Comparison of ENCODE assay signal across 8 cellular contexts in the genomic region with DNA sequence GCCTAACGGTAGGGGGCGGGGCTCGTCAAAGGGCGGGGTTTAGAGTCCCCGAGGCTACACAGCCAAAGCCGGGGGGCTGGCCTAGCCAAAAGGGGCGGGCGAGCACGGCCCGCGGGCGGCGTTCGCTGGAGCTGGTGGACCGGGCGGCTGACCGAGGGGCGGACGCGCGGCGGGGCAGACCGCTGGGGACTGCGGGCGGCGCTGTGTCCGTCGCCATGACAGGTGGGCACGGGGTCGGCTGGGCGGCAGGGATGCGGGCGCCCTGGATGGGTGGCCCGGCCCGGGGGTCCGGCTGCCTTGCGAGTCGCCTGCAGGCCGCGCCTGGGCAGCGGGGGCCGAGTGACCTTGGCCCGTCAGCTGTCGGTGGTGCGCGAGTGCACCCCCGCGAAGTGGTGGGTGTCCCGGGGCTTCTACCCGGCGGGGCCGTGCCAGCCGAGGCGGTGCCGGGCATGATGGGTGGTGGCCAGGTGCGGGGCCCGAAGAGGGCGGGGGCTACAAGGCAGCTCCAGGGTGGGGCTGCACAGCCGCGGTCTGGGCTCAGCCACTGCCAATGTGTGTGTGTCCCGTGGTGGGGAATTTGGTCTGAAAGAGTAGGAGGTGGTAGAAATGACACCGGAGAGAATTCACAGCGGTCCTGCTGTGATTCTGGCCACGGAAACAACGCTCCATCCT.
DNase-seq lines count a peak whose midpoint lies in the region; ATAC-seq and TF ChIP-seq lines count a peak whose summit lies in the region.

A gene with protein sequence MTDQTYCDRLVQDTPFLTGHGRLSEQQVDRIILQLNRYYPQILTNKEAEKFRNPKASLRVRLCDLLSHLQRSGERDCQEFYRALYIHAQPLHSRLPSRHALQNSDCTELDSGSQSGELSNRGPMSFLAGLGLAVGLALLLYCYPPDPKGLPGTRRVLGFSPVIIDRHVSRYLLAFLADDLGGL (plus strand): TSS at position 87 of the 672 bp plus-strand sequence. CDS start 129 bp downstream, at position 216.

- no peaks in the 10 kb centered on the region for H3K27me3 Mint-ChIP-seq in central memory CD8-positive, alpha-beta T cell

- DNase-seq in AG09309 (ENCODE audit: low read depth) (no peak), T-helper 1 cell (peak; percentile 47 to 63 (median 54)), kidney tubule cell (ENCODE audit: low spot score) (peak; percentile 54), NCI-H226 (no peak)
- DNase-seq in central memory CD8-positive, alpha-beta T cell (ENCODE audit: low spot score in 2 of 2) = peak in 1 of 2 donors; percentile 42
- DNase-seq in stimulated activated CD4-positive, alpha-beta T cell treated with anti-CD3 and anti-CD28 coated beads, Interleukin-15, amount 100 ng/mL, for 24 hours = peak; percentile 68

- peaks cover 59% of the 10 kb centered on the region for H3K4me1 Mint-ChIP-seq in central memory CD8-positive, alpha-beta T cell

- peak within 1 kb of the TSS; percentile 94 for H3K27ac Mint-ChIP-seq in central memory CD8-positive, alpha-beta T cell (ENCODE audit: low read depth)

- no peak for TF ChIP-seq CTCF in AG09309 (IDR thresholded peaks at IDR 0.05; ENCODE audit: control insufficient read depth, insufficient read depth, low read depth, low read length, missing control alignments)

- H3K36me3 Mint-ChIP-seq in central memory CD8-positive, alpha-beta T cell (ENCODE audit: insufficient read depth) = peaks cover 20% of the 10 kb centered on the region

- peak within 1 kb of the TSS; percentile 79 for H3K4me3 ChIP-seq in AG09309 (ENCODE audit: control insufficient read depth, low read depth, low read length)

- peak within 1 kb of the TSS; percentile 88 for H3K4me3 Mint-ChIP-seq in central memory CD8-positive, alpha-beta T cell

- no peaks in the 10 kb centered on the region for H3K9me3 Mint-ChIP-seq in central memory CD8-positive, alpha-beta T cell

- peak; percentile 9 for ATAC-seq in GM18909 (IDR thresholded peaks at IDR 0.05; ENCODE audit: poor library complexity, unreplicated experiment)
- ATAC-seq in HG03196 (IDR thresholded peaks at IDR 0.05; ENCODE audit: unreplicated experiment) = peak; percentile 32
- peak; percentile 7 for ATAC-seq in central memory CD8-positive, alpha-beta T cell (replicated peaks; ENCODE audit: extremely low read depth, poor library complexity, severe bottlenecking)

Comparison
In these comparisons a context has a peak if more than half of its experiments do, and no peak if none do; other contexts are left out.
1. DNase-seq: peak in T-helper 1 cell (5 of 5), kidney tubule cell (single experiment) and stimulated activated CD4-positive, alpha-beta T cell treated with anti-CD3 and anti-CD28 coated beads, Interleukin-15, amount 100 ng/mL, for 24 hours (single experiment); none in AG09309 (single experiment) and NCI-H226 (single experiment).
2. Peak in every context shown above with its lines, with median percentiles within 50 percentile points of each other: ATAC-seq.